Comparison of ENCODE assay signal across 8 cellular contexts in genomic region chr3:146160233-146160963, GRCh38. TPM values are rescaled to one million over a fixed set of nuclear protein-coding genes. Genes with fewer than 3 reads are reported as not detected.
DNase-seq lines count a peak whose midpoint lies in the region; ATAC-seq and TF ChIP-seq lines count a peak whose summit lies in the region.

No MANE protein-coding gene starts in this region.

- peaks cover 0 to 4% of the 10 kb centered on the region in 2 donors for H3K9me3 Mint-ChIP-seq in activated naive CD4-positive, alpha-beta T cell treated with anti-CD3 and anti-CD28 coated beads, Interleukin-2, amount 50 U/mL, for 72 hours
- no peaks in the 10 kb centered on the region for H3K9me3 Mint-ChIP-seq in nephron

- no peak overlapping the region for H3K27ac Mint-ChIP-seq in activated naive CD4-positive, alpha-beta T cell treated with anti-CD3 and anti-CD28 coated beads, Interleukin-2, amount 50 U/mL, for 72 hours
- peak overlapping the region; percentile 96 to 99 (median 98) for H3K27ac Mint-ChIP-seq in nephron

- peaks cover 63% of the 10 kb centered on the region for H3K4me1 Mint-ChIP-seq in nephron

- DNase-seq in GM04503 (ENCODE audit: low read depth): peak; percentile 34
- peak; percentile 81 for DNase-seq in NCI-H226
- peak in 1 of 2 donors; percentile 26 for DNase-seq in activated naive CD4-positive, alpha-beta T cell treated with anti-CD3 and anti-CD28 coated beads, Interleukin-2, amount 50 U/mL, for 72 hours (ENCODE audit: low spot score in 2 of 2)
- DNase-seq in globus pallidus (ENCODE audit: low spot score): peak; percentile 59
- no peak for DNase-seq in stimulated activated naive CD4-positive, alpha-beta T cell (lab: John Stamatoyannopoulos, UW)
- DNase-seq in stimulated activated CD4-positive, alpha-beta T cell treated with anti-CD3 and anti-CD28 coated beads, Interleukin-4, amount 100 ng/mL, for 1 hour: no peak

- ATAC-seq in HG02571 (IDR thresholded peaks at IDR 0.05; ENCODE audit: unreplicated experiment): peak; percentile 18
- peak; percentile 4 to 76 for ATAC-seq in activated naive CD4-positive, alpha-beta T cell treated with anti-CD3 and anti-CD28 coated beads, Interleukin-2, amount 50 U/mL, for 72 hours

- no peaks in the 10 kb centered on the region for H3K27me3 Mint-ChIP-seq in nephron (ENCODE audit: low read depth)

- peak overlapping the region; percentile 93 to 97 (median 97) for H3K4me3 Mint-ChIP-seq in nephron

- peaks cover 0 to 15% of the 10 kb centered on the region in 2 donors for H3K36me3 Mint-ChIP-seq in activated naive CD4-positive, alpha-beta T cell treated with anti-CD3 and anti-CD28 coated beads, Interleukin-2, amount 50 U/mL, for 72 hours
- H3K36me3 Mint-ChIP-seq in nephron (ENCODE audit: low read depth): no peaks in the 10 kb centered on the region

- peak; percentile 52 to 61 (median 55) for TF ChIP-seq CTCF in nephron (IDR thresholded peaks at IDR 0.05; ENCODE audit: unreplicated experiment in 3 of 3)

RNA-seq across cellular contexts. Expression of gene PLOD2, which starts 0.6 kb away (rescaled TPM):
- 1 to 10 TPM in 1 of 2 donors, not detected in 1; 4.6 TPM for total RNA-seq in activated naive CD4-positive, alpha-beta T cell treated with anti-CD3 and anti-CD28 coated beads, Interleukin-2, amount 50 U/mL, for 72 hours

Comparison
In these comparisons a context has a peak if more than half of its experiments do, and no peak if none do; other contexts are left out.
1. DNase-seq: peak in GM04503 (single experiment), NCI-H226 (single experiment) and globus pallidus (single experiment); none in stimulated activated naive CD4-positive, alpha-beta T cell (0 of 6) and stimulated activated CD4-positive, alpha-beta T cell treated with anti-CD3 and anti-CD28 coated beads, Interleukin-4, amount 100 ng/mL, for 1 hour (single experiment).
2. H3K27ac Mint-ChIP-seq: peak in nephron (3 of 3); none in activated naive CD4-positive, alpha-beta T cell treated with anti-CD3 and anti-CD28 coated beads, Interleukin-2, amount 50 U/mL, for 72 hours (0 of 2).